ENCODE assay signal across 1 cellular context in genomic region chr22:50304528-50305392, GRCh38.
TF ChIP-seq lines count a peak whose summit lies in the region.

No MANE protein-coding gene starts in this region.

TF ChIP-seq in HepG2, 621 proteins besides CTCF, POLR2A, EP300 and RAD21 (continues in another document):
- no peak for TF ChIP-seq NFIB (CRISPR knock-in tag; IDR thresholded peaks at IDR 0.05; ENCODE audit: borderline replicate concordance)
- no peak for TF ChIP-seq MXD4 (CRISPR knock-in tag; IDR thresholded peaks at IDR 0.05)
- TF ChIP-seq ATF7-NPFF (CRISPR knock-in tag; IDR thresholded peaks at IDR 0.05; ENCODE audit: low read depth) = no peak
- TF ChIP-seq GRHL1 (CRISPR knock-in tag; conservative IDR thresholded peaks at IDR 0.05) = no peak
- no peak for TF ChIP-seq ZNF749 (CRISPR knock-in tag; IDR thresholded peaks at IDR 0.05; ENCODE audit: borderline replicate concordance)
- TF ChIP-seq ZNF709 (CRISPR knock-in tag; IDR thresholded peaks at IDR 0.05) = no peak
- TF ChIP-seq SALL1 (CRISPR knock-in tag; IDR thresholded peaks at IDR 0.05) = no peak
- TF ChIP-seq, protein P1, sequence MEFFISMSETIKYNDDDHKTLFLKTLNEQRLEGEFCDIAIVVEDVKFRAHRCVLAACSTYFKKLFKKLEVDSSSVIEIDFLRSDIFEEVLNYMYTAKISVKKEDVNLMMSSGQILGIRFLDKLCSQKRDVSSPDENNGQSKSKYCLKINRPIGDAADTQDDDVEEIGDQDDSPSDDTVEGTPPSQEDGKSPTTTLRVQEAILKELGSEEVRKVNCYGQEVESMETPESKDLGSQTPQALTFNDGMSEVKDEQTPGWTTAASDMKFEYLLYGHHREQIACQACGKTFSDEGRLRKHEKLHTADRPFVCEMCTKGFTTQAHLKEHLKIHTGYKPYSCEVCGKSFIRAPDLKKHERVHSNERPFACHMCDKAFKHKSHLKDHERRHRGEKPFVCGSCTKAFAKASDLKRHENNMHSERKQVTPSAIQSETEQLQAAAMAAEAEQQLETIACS (CRISPR knock-in tag; IDR thresholded peaks at IDR 0.05) = peak; percentile 23; the same call in 1 of the 2 replicates
- no peak for TF ChIP-seq BHLHE40 (IDR thresholded peaks at IDR 0.05; ENCODE audit: low read length)
- TF ChIP-seq REST (IDR thresholded peaks at IDR 0.05; ENCODE audit: borderline replicate concordance in 1 of 2, low read depth in 1 of 2, low read length in 2 of 2) = no peak
- no peak for TF ChIP-seq ZNF720 (CRISPR knock-in tag; IDR thresholded peaks at IDR 0.05)
- TF ChIP-seq, protein P2, sequence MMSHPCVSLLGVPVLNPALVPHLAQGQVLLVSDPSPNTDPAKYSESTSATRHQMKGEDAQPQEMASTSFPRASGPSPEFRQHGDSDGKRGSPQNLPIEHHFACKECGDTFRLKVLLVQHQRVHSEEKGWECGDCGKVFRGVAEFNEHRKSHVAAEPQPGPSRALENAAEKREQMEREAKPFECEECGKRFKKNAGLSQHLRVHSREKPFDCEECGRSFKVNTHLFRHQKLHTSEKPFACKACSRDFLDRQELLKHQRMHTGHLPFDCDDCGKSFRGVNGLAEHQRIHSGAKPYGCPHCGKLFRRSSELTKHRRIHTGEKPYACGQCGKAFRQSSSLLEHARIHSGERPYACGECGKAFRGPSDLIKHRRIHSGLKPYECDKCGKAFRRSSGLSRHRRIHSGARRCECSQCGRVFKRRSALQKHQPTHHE (CRISPR knock-in tag; IDR thresholded peaks at IDR 0.05; ENCODE audit: borderline replicate concordance) = 0 out of 2 replicates have a peak, but pooled peaks have one; percentile 47
- no peak for TF ChIP-seq TGIF2 (CRISPR knock-in tag; IDR thresholded peaks at IDR 0.05)
- TF ChIP-seq CBX2 (IDR thresholded peaks at IDR 0.05; ENCODE audit: low read depth, low read length) = no peak
- no peak for TF ChIP-seq CBX2 (CRISPR knock-in tag; IDR thresholded peaks at IDR 0.05; ENCODE audit: low read depth)
- peak; percentile 62 for TF ChIP-seq AGO2 (optimal IDR thresholded peaks at IDR 0.05; ENCODE audit: low read depth, low read length)
- TF ChIP-seq LCORL (IDR thresholded peaks at IDR 0.05) = no peak
- TF ChIP-seq LCORL (CRISPR knock-in tag; IDR thresholded peaks at IDR 0.05) = no peak
- TF ChIP-seq TOPORS (CRISPR knock-in tag; IDR thresholded peaks at IDR 0.05) = no peak
- no peak for TF ChIP-seq ZNF549 (CRISPR knock-in tag; IDR thresholded peaks at IDR 0.05)
- no peak for TF ChIP-seq ATF1 (CRISPR knock-in tag; IDR thresholded peaks at IDR 0.05)
- TF ChIP-seq, protein P3, sequence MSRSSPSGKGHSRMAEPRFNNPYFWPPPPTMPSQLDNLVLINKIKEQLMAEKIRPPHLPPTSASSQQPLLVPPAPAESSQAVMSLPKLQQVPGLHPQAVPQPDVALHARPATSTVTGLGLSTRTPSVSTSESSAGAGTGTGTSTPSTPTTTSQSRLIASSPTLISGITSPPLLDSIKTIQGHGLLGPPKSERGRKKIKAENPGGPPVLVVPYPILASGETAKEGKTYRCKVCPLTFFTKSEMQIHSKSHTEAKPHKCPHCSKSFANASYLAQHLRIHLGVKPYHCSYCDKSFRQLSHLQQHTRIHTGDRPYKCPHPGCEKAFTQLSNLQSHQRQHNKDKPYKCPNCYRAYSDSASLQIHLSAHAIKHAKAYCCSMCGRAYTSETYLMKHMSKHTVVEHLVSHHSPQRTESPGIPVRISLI (CRISPR knock-in tag; IDR thresholded peaks at IDR 0.05; ENCODE audit: borderline replicate concordance) = no peak
- no peak for TF ChIP-seq ZBTB21 (CRISPR knock-in tag; IDR thresholded peaks at IDR 0.05)
- TF ChIP-seq ELF4 (CRISPR knock-in tag; IDR thresholded peaks at IDR 0.05; ENCODE audit: borderline replicate concordance) = no peak
- TF ChIP-seq SAP130 (CRISPR knock-in tag; IDR thresholded peaks at IDR 0.05; ENCODE audit: low read depth) = no peak
- no peak for TF ChIP-seq SP1 (IDR thresholded peaks at IDR 0.05)
- no peak for TF ChIP-seq SP1 (CRISPR knock-in tag; IDR thresholded peaks at IDR 0.05)
- no peak for TF ChIP-seq ZNF567 (CRISPR knock-in tag; IDR thresholded peaks at IDR 0.05; ENCODE audit: borderline replicate concordance)
- TF ChIP-seq ESRRA (CRISPR knock-in tag; IDR thresholded peaks at IDR 0.05; ENCODE audit: low read depth) = no peak
- no peak for TF ChIP-seq TCF12 (IDR thresholded peaks at IDR 0.05)
- 0 out of 2 replicates have a peak, but pooled peaks have one; percentile 37 for TF ChIP-seq TCF12 (CRISPR knock-in tag; IDR thresholded peaks at IDR 0.05)
- TF ChIP-seq ZNF546 (CRISPR knock-in tag; conservative IDR thresholded peaks at IDR 0.05) = no peak
- TF ChIP-seq ZNF570 (CRISPR knock-in tag; IDR thresholded peaks at IDR 0.05; ENCODE audit: borderline replicate concordance) = no peak
- no peak for TF ChIP-seq ZNF550 (CRISPR knock-in tag; IDR thresholded peaks at IDR 0.05; ENCODE audit: borderline replicate concordance)
- no peak for TF ChIP-seq IRF2 (CRISPR knock-in tag; IDR thresholded peaks at IDR 0.05)
- no peak for TF ChIP-seq SNAPC5 (CRISPR knock-in tag; IDR thresholded peaks at IDR 0.05; ENCODE audit: borderline replicate concordance)
- TF ChIP-seq PCBP2 (optimal IDR thresholded peaks at IDR 0.05; ENCODE audit: low read depth, low read length, poor library complexity, severe bottlenecking) = no peak
- TF ChIP-seq CENPT (CRISPR knock-in tag; IDR thresholded peaks at IDR 0.05; ENCODE audit: low read depth) = no peak
- TF ChIP-seq, protein P4, sequence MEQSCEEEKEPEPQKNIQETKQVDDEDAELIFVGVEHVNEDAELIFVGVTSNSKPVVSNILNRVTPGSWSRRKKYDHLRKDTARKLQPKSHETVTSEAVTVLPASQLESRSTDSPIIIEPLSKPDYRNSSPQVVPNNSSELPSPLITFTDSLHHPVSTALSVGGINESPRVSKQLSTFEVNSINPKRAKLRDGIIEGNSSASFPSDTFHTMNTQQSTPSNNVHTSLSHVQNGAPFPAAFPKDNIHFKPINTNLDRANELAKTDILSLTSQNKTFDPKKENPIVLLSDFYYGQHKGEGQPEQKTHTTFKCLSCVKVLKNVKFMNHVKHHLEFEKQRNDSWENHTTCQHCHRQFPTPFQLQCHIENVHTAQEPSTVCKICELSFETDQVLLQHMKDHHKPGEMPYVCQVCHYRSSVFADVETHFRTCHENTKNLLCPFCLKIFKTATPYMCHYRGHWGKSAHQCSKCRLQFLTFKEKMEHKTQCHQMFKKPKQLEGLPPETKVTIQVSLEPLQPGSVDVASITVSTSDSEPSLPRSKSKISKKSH (CRISPR knock-in tag; IDR thresholded peaks at IDR 0.05; ENCODE audit: borderline replicate concordance) = 0 out of 2 replicates have a peak, but pooled peaks have one; percentile 7
- no peak for TF ChIP-seq ATF3 (CRISPR knock-in tag; IDR thresholded peaks at IDR 0.05)
- 0 out of 2 replicates have a peak, but pooled peaks have one; percentile 45 for TF ChIP-seq KDM5B (CRISPR knock-in tag; IDR thresholded peaks at IDR 0.05; ENCODE audit: borderline replicate concordance)
- TF ChIP-seq ZFX (CRISPR knock-in tag; IDR thresholded peaks at IDR 0.05; ENCODE audit: low read depth) = 0 out of 2 replicates have a peak, but pooled peaks have one; percentile 13
- no peak for TF ChIP-seq NFE2L2 (IDR thresholded peaks at IDR 0.05; ENCODE audit: low read length)
- 0 out of 2 replicates have a peak, but pooled peaks have one; percentile 35 for TF ChIP-seq HIVEP1 (CRISPR knock-in tag; IDR thresholded peaks at IDR 0.05)
- no peak for TF ChIP-seq ZNF383 (CRISPR knock-in tag; IDR thresholded peaks at IDR 0.05; ENCODE audit: borderline replicate concordance)
- TF ChIP-seq ZNF576 (CRISPR knock-in tag; IDR thresholded peaks at IDR 0.05) = no peak
- TF ChIP-seq SKIL (CRISPR knock-in tag; IDR thresholded peaks at IDR 0.05; ENCODE audit: borderline replicate concordance) = 0 out of 2 replicates have a peak, but pooled peaks have one; percentile 4
- TF ChIP-seq ZNF138 (CRISPR knock-in tag; IDR thresholded peaks at IDR 0.05; ENCODE audit: low read depth) = no peak
- TF ChIP-seq SMAD9 (CRISPR knock-in tag; IDR thresholded peaks at IDR 0.05) = no peak
- peak; percentile 33; the same call in 1 of the 2 replicates for TF ChIP-seq NRL (CRISPR knock-in tag; IDR thresholded peaks at IDR 0.05; ENCODE audit: borderline replicate concordance)
- 0 out of 2 replicates have a peak, but pooled peaks have one; percentile 42 for TF ChIP-seq HNRNPL (IDR thresholded peaks at IDR 0.05; ENCODE audit: low read depth, low read length)
